Comparison of ENCODE assay signal across 10 cellular contexts in the genomic region with DNA sequence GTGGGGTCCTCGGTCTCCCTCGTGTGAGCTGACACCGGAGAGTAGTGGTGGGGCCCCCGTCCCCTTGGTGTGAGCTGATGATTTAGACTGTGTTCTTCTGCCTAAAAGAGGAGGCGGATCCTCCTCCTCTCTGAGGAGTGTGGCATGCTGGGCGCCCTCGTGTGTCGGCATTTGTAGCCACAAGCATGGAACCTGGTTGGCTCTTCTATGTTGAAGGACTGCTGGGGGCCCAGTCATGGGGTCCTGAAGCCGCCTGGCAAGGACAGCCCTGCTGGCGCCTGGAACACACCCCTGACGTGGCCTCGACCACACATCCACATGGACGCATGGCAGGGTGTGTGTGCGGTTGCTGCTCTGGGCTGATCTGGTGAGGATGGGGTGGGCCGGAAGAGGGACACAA. TPM values are rescaled to one million over a fixed set of nuclear protein-coding genes. Genes with fewer than 3 reads are reported as not detected.
DNase-seq lines count a peak whose midpoint lies in the region; ATAC-seq and TF ChIP-seq lines count a peak whose summit lies in the region.
"Had no signal": no experiment of that assay in that cellular context is flagged by ENCODE, and none has a peak within 500 bp of the region (broad histone marks: within the 10 kb centered on the region; RNA-seq: fewer than 3 reads in every experiment).

No MANE protein-coding gene starts in this region.

- H3K36me3 Mint-ChIP-seq in CD8-positive, alpha-beta T cell, result peaks cover 72% of the 10 kb centered on the region
- H3K36me3 Mint-ChIP-seq: activated naive CD8-positive, alpha-beta T cell had no signal

- no peak overlapping the region for H3K4me3 ChIP-seq in CD8-positive, alpha-beta T cell (ENCODE audit: low read depth, low read length)
- no peak overlapping the region for H3K4me3 ChIP-seq in brain microvascular endothelial cell (ENCODE audit: low read depth, low read length)
- H3K4me3 ChIP-seq in Peyer's patch, result no peak overlapping the region

- no peaks in the 10 kb centered on the region for H3K9me3 ChIP-seq in CD8-positive, alpha-beta T cell (ENCODE audit: low read length)
- H3K9me3 ChIP-seq in Peyer's patch, result no peaks in the 10 kb centered on the region

- no peak overlapping the region for H3K27ac ChIP-seq in CD8-positive, alpha-beta T cell (ENCODE audit: low read depth, low read length)
- H3K27ac ChIP-seq in brain microvascular endothelial cell, result no peak overlapping the region
- H3K27ac ChIP-seq in Peyer's patch, result no peak overlapping the region

- peaks cover 26% of the 10 kb centered on the region for H3K4me1 Mint-ChIP-seq in CD8-positive, alpha-beta T cell (ENCODE audit: low read depth)

- intact Hi-C loops in CD8-positive, alpha-beta T cell (cut with DNase I, micrococcal nuclease), result loop anchor here in 1 of 2 experiments (5.0 kb wide), 1 partner anchor 129 kb away; no protein-coding TSS in a partner anchor

- H3K27ac Mint-ChIP-seq in CD8-positive, alpha-beta T cell, result no peak overlapping the region
- H3K27ac Mint-ChIP-seq: activated naive CD8-positive, alpha-beta T cell had no signal

- TF ChIP-seq POLR2A in Peyer's patch (IDR thresholded peaks at IDR 0.05), result no peak

- peak; percentile 36 for ATAC-seq in CD8-positive, alpha-beta T cell
- ATAC-seq in HG02885 (IDR thresholded peaks at IDR 0.05; ENCODE audit: poor library complexity, unreplicated experiment) (no peak), HG03571 (IDR thresholded peaks at IDR 0.05; ENCODE audit: unreplicated experiment) (no peak)

- H3K27me3 Mint-ChIP-seq in CD8-positive, alpha-beta T cell (ENCODE audit: low read depth), result no peaks in the 10 kb centered on the region
- H3K27me3 Mint-ChIP-seq: activated naive CD8-positive, alpha-beta T cell had no signal

- in situ Hi-C loops in brain microvascular endothelial cell (cut with HindIII; ENCODE audit: low pct_ligation_motif_present, low sequenced_read_pairs), result no loop called here

- no peak for TF ChIP-seq CTCF in CD8-positive, alpha-beta T cell (IDR thresholded peaks at IDR 0.05)
- TF ChIP-seq CTCF in brain microvascular endothelial cell (IDR thresholded peaks at IDR 0.05; ENCODE audit: low read depth, low read length, missing control alignments) (peak; percentile 53), Peyer's patch (IDR thresholded peaks at IDR 0.05) (no peak)

- H3K4me3 Mint-ChIP-seq in CD8-positive, alpha-beta T cell, result no peak overlapping the region
- H3K4me3 Mint-ChIP-seq: activated naive CD8-positive, alpha-beta T cell had no signal

- CTCF ChIA-PET in CD8-positive, alpha-beta T cell (lab: Charles Lee), result interaction anchor here (0.9 kb wide), 1 partner anchor 127 kb away, joined by 3 read pairs; no protein-coding TSS in a partner anchor

- POLR2A ChIA-PET in CD8-positive, alpha-beta T cell (lab: Charles Lee), result no interaction called here

- DNase-seq in CD8-positive, alpha-beta T cell, result no peak
- DNase-seq in HUDEP-2 (lab: John Stamatoyannopoulos, UW; ENCODE audit: unreplicated experiment in 76 of 76) (peak in 40 of 76 experiments; percentile 5 to 53 (median 28)), brain microvascular endothelial cell (peak; percentile 22), middle frontal gyrus (ENCODE audit: extremely low spot score, low spot score) (peak; percentile 53), Peyer's patch (no peak), AML-193 (lab: John Stamatoyannopoulos, UW) (no peak)
- DNase-seq: left cardiac atrium had no signal

- H3K36me3 ChIP-seq in CD8-positive, alpha-beta T cell (ENCODE audit: insufficient read depth, low read length), result peaks cover 22% of the 10 kb centered on the region
- H3K36me3 ChIP-seq in brain microvascular endothelial cell (replicated peaks) (peaks cover 30% of the 10 kb centered on the region), Peyer's patch (peaks cover 0 to 81% (median 0%) of the 10 kb centered on the region in 3 donors)

- H3K27me3 ChIP-seq in CD8-positive, alpha-beta T cell (ENCODE audit: insufficient read depth, low read length), result no peaks in the 10 kb centered on the region
- H3K27me3 ChIP-seq in brain microvascular endothelial cell (replicated peaks) (no peaks in the 10 kb centered on the region), Peyer's patch (no peaks in the 10 kb centered on the region)

- peaks cover 12% of the 10 kb centered on the region for H3K4me1 ChIP-seq in CD8-positive, alpha-beta T cell (ENCODE audit: insufficient read depth, low read length)
- no peaks in the 10 kb centered on the region for H3K4me1 ChIP-seq in Peyer's patch

- H3K9me3 Mint-ChIP-seq in CD8-positive, alpha-beta T cell, result no peaks in the 10 kb centered on the region

RNA-seq across cellular contexts. Expression of gene AP2A2, which starts 50.2 kb away (rescaled TPM):
- 10 to 100 TPM; 38.6 to 44.3 TPM for total RNA-seq in CD8-positive, alpha-beta T cell
- 100 to 1,000 TPM; 103 to 383 (median 136) TPM for total RNA-seq in Peyer's patch

Comparison
In these comparisons a context has a peak if more than half of its experiments do, and no peak if none do; other contexts are left out.
1. DNase-seq: peak in HUDEP-2 (40 of 76), brain microvascular endothelial cell (single experiment) and middle frontal gyrus (single experiment); none in CD8-positive, alpha-beta T cell (0 of 7), Peyer's patch (0 of 3) and AML-193 (0 of 2).